15 cellular contexts compared by ENCODE assay signal in genomic region chr11:34928268-34928959, GRCh38.
"Had no signal": no experiment of that assay in that cellular context is flagged by ENCODE, and none has a peak within 500 bp of the region (broad histone marks: within the 10 kb centered on the region; RNA-seq: fewer than 3 reads in every experiment).

No MANE protein-coding gene starts in this region.

- H3K9me3 ChIP-seq: colonic mucosa, heart right ventricle, mucosa of descending colon, sigmoid colon, stomach had no signal

- ATAC-seq: heart right ventricle; mucosa of descending colon; naive thymus-derived CD8-positive, alpha-beta T cell had no signal

- H3K27ac ChIP-seq: colonic mucosa, heart right ventricle, sigmoid colon, skin epidermis had no signal

- H3K27me3 ChIP-seq: colonic mucosa, heart right ventricle, sigmoid colon, stomach had no signal

- H3K4me3 ChIP-seq: colonic mucosa, heart right ventricle, mucosa of descending colon, sigmoid colon, skin epidermis, stomach had no signal

- DNase-seq: colonic mucosa; dermis blood vessel endothelial cell; endodermal cell; heart right ventricle; hypothalamus; kidney glomerular epithelial cell; mucosa of descending colon; naive thymus-derived CD8-positive, alpha-beta T cell; posterior cingulate gyrus; sigmoid colon; stimulated activated CD4-positive, alpha-beta T cell treated with anti-CD3 and anti-CD28 coated beads, Interleukin-12 subunit alpha, Interleukin-12 subunit beta, amount 100 ng/mL, for 4 hours; stimulated activated naive CD4-positive, alpha-beta T cell; stomach; substantia nigra had no signal

- H3K36me3 ChIP-seq: colonic mucosa had no signal
